ENCODE assay signal across 22 cellular contexts in genomic region chr4:152041304-152041703, GRCh38.
DNase-seq lines count a peak whose midpoint lies in the region; FAIRE-seq and TF ChIP-seq lines count a peak whose summit lies in the region.
"Had no signal": no experiment of that assay in that cellular context is flagged by ENCODE, and none has a peak within 500 bp of the region (broad histone marks: within the 10 kb centered on the region; RNA-seq: fewer than 3 reads in every experiment).

No MANE protein-coding gene starts in this region.

- H3K36me3 Mint-ChIP-seq in astrocyte (ENCODE audit: low read depth, unreplicated experiment) (no peaks in the 10 kb centered on the region), Calu3 (ENCODE audit: insufficient read depth, unreplicated experiment) (no peaks in the 10 kb centered on the region)

- H3K4me3 ChIP-seq in BLaER1: no peak overlapping the region
- no peak overlapping the region for H3K4me3 ChIP-seq in astrocyte (ENCODE audit: insufficient read depth, low read depth, low read length)
- H3K4me3 ChIP-seq: HAP-1 had no signal

- H3K4me1 ChIP-seq in BLaER1 (peaks cover 48% of the 10 kb centered on the region), astrocyte (ENCODE audit: insufficient read depth, low read length) (peaks cover 13% of the 10 kb centered on the region)

- peak overlapping the region; percentile 34 for H3K27ac Mint-ChIP-seq in astrocyte (ENCODE audit: unreplicated experiment)
- H3K27ac Mint-ChIP-seq in Calu3 (ENCODE audit: unreplicated experiment): no peak overlapping the region
- H3K27ac Mint-ChIP-seq: B cell, T-cell had no signal

- H3K4me2 ChIP-seq in BLaER1: 0 out of 2 replicates have a peak overlapping the region, but pooled peaks have one; percentile 3
- no peak overlapping the region for H3K4me2 ChIP-seq in astrocyte (ENCODE audit: low read length)

- H3K4me1 Mint-ChIP-seq in astrocyte (ENCODE audit: low read depth, unreplicated experiment) (no peaks in the 10 kb centered on the region), Calu3 (ENCODE audit: low read depth, unreplicated experiment) (no peaks in the 10 kb centered on the region)

- no peak overlapping the region for H2AFZ ChIP-seq in astrocyte (ENCODE audit: low read depth, low read length)

- H3K79me2 ChIP-seq in astrocyte (ENCODE audit: insufficient read depth, low read length): no peaks in the 10 kb centered on the region

- H3K27me3 Mint-ChIP-seq in astrocyte (ENCODE audit: low read depth, unreplicated experiment) (peaks cover 8% of the 10 kb centered on the region), Calu3 (ENCODE audit: unreplicated experiment) (peaks cover 17% of the 10 kb centered on the region)
- H3K27me3 Mint-ChIP-seq: T-cell had no signal

- H3K9me3 ChIP-seq in BLaER1 (peaks cover 16% of the 10 kb centered on the region; the same call in 1 of the 2 replicates), astrocyte (ENCODE audit: insufficient read depth, low read depth, low read length) (no peaks in the 10 kb centered on the region)
- H3K9me3 ChIP-seq: HAP-1 had no signal

- intact Hi-C loops in Calu3 (cut with micrococcal nuclease; ENCODE audit: unreplicated experiment): loop anchor here (10.0 kb wide), 1 partner anchor 353 kb away; no protein-coding TSS in a partner anchor

- H3K9ac ChIP-seq in BLaER1: no peak overlapping the region
- H3K9ac ChIP-seq in astrocyte (ENCODE audit: low read length): no peak overlapping the region

- no peaks in the 10 kb centered on the region for H3K36me3 ChIP-seq in BLaER1
- H3K36me3 ChIP-seq in astrocyte (ENCODE audit: insufficient read depth, low read length): no peaks in the 10 kb centered on the region
- H3K36me3 ChIP-seq: HAP-1 had no signal

- H4K20me1 ChIP-seq in BLaER1 (no peaks in the 10 kb centered on the region), astrocyte (ENCODE audit: insufficient read depth, low read length) (no peaks in the 10 kb centered on the region)

- H3K27me3 ChIP-seq in BLaER1 (no peaks in the 10 kb centered on the region), astrocyte (ENCODE audit: insufficient read depth, low read length) (peaks cover 11% of the 10 kb centered on the region)

- H3K9me3 Mint-ChIP-seq in astrocyte (ENCODE audit: unreplicated experiment): peaks cover 4% of the 10 kb centered on the region
- H3K9me3 Mint-ChIP-seq in Calu3 (ENCODE audit: low read depth, unreplicated experiment): no peaks in the 10 kb centered on the region

- DNase-seq in GM10266 (ENCODE audit: extremely low spot score) (peak; percentile 18), GM20000 (ENCODE audit: low spot score) (peak; percentile 40), astrocyte (ENCODE audit: low read depth) (no peak), anterior cingulate cortex (lab: John Stamatoyannopoulos, UW) (no peak), Calu3 (no peak), AG08396 (ENCODE audit: low spot score) (no peak)
- no peak for DNase-seq in activated CD4-positive, alpha-beta T cell treated with anti-CD3 and anti-CD28 coated beads for 48 hours
- DNase-seq: DMS79; KG1; NCI-H1092 treated with DMSO at 0.1 percent for 48 hours; NCI-H146; NCI-H2029; NCI-H2227 treated with DMSO at 0.1 percent for 48 hours; NCI-H510A; NCI-H748 treated with DMSO at 0.1 percent for 48 hours; NK-92 treated with Interleukin-12 subunit alpha and Interleukin-12 subunit beta, amount 100 ng/mL, for 24 hours; T-cell had no signal

- H3K27ac ChIP-seq in BLaER1 (no peak overlapping the region), astrocyte (ENCODE audit: low read depth, low read length) (no peak overlapping the region)

- no TSS peak for BruUV-seq in Calu3 (replicated peaks; lab: Mats Ljungman, UMichigan)

- TF ChIP-seq CTCF in GM10266 (IDR thresholded peaks at IDR 0.05; ENCODE audit: control insufficient read depth, insufficient read depth, low read depth, missing control alignments) (no peak), GM20000 (IDR thresholded peaks at IDR 0.05; ENCODE audit: extremely low read depth, missing control alignments) (no peak), astrocyte (IDR thresholded peaks at IDR 0.05; ENCODE audit: insufficient read depth, low read depth, low read length) (no peak), Calu3 (IDR thresholded peaks at IDR 0.05; ENCODE audit: unreplicated experiment) (no peak)

- CTCF ChIA-PET in Calu3 (lab: Charles Lee): no interaction called here

- no peak for FAIRE-seq in astrocyte (lab: Jason Lieb, UNC)
- FAIRE-seq: A204.1, HTR-8/SVneo had no signal

- H3K4me3 Mint-ChIP-seq in astrocyte (ENCODE audit: unreplicated experiment): no peak overlapping the region
- H3K4me3 Mint-ChIP-seq in Calu3 (ENCODE audit: low read depth, unreplicated experiment): no peak overlapping the region
- H3K4me3 Mint-ChIP-seq: B cell, T-cell had no signal

Comparison
In these comparisons a context has a peak if more than half of its experiments do, and no peak if none do; other contexts are left out.
1. DNase-seq: peak in GM10266 (single experiment) and GM20000 (single experiment); none in astrocyte (single experiment), anterior cingulate cortex (0 of 58), Calu3 (single experiment), activated CD4-positive, alpha-beta T cell treated with anti-CD3 and anti-CD28 coated beads for 48 hours (single experiment) and AG08396 (single experiment).